1 cellular context compared by ENCODE assay signal in genomic region chr15:60009124-60009523, GRCh38.
A peak's percentile ranks its signal among the peaks of the same experiment; 100 is the strongest.
TF ChIP-seq lines count a peak whose summit lies in the region.

No MANE protein-coding gene starts in this region.

TF ChIP-seq in HEK293, 187 proteins besides CTCF, POLR2A, EP300 and RAD21 (continued from another document):
- peak; percentile 38; the same call in 1 of the 2 replicates for TF ChIP-seq PRDM6 (tag by site-specific recombination; IDR thresholded peaks at IDR 0.05)
- no peak for TF ChIP-seq ZNF416 (tag by site-specific recombination; IDR thresholded peaks at IDR 0.05)
- 0 out of 2 replicates have a peak, but pooled peaks have one; percentile 14 for TF ChIP-seq WT1 (tag by site-specific recombination; IDR thresholded peaks at IDR 0.05)
- TF ChIP-seq BCL6B (tag by site-specific recombination; IDR thresholded peaks at IDR 0.05): no peak
- TF ChIP-seq SETDB1 (IDR thresholded peaks at IDR 0.05; ENCODE audit: insufficient read length, low read length): no peak
- TF ChIP-seq ZNF677 (tag by site-specific recombination; IDR thresholded peaks at IDR 0.05): no peak
- peak; percentile 30; the same call in 1 of the 2 replicates for TF ChIP-seq FEZF1 (tag by site-specific recombination; IDR thresholded peaks at IDR 0.05)
